ENCODE assay signal across 8 cellular contexts in genomic region chr13:99087130-99087953, GRCh38.
DNase-seq lines count a peak whose midpoint lies in the region; ATAC-seq, FAIRE-seq and TF ChIP-seq lines count a peak whose summit lies in the region.

No MANE protein-coding gene starts in this region.

- WGBS in right cardiac atrium, result under 1% methylated on average over 89 of the region's 89 CpGs

- H3K9me3 ChIP-seq in ascending aorta (no peaks in the 10 kb centered on the region), right cardiac atrium (ENCODE audit: control insufficient read depth, low read length) (no peaks in the 10 kb centered on the region)

- FAIRE-seq in urothelium cell line (lab: Jason Lieb, UNC), result no peak

- ATAC-seq in HG02623 (IDR thresholded peaks at IDR 0.05; ENCODE audit: unreplicated experiment), result peak; percentile 77
- peak; percentile 98 for ATAC-seq in right cardiac atrium

- no peak for TF ChIP-seq CTCF in GM10266 (IDR thresholded peaks at IDR 0.05; ENCODE audit: control insufficient read depth, insufficient read depth, low read depth, missing control alignments)
- TF ChIP-seq CTCF in ascending aorta (IDR thresholded peaks at IDR 0.05), result peak in 2 of 3 experiments; percentile 16 to 21

- H3K27me3 ChIP-seq in ascending aorta (no peaks in the 10 kb centered on the region), right cardiac atrium (ENCODE audit: control insufficient read depth, insufficient read depth) (no peaks in the 10 kb centered on the region)

- DNase-seq in GM10266 (ENCODE audit: extremely low spot score) (peak; percentile 99), NCI-H128 (lab: John Stamatoyannopoulos, UW; ENCODE audit: unreplicated experiment) (peak; percentile 93), T-helper 2 cell (peak; percentile 85 to 94 (median 90)), ascending aorta (ENCODE audit: low spot score in 2 of 2) (peak; percentile 33 to 93), right cardiac atrium (peak; percentile 92 to 97 (median 96)), pulmonary artery endothelial cell (ENCODE audit: low read depth, low spot score) (peak; percentile 43), urothelium cell line (ENCODE audit: low spot score) (peak; percentile 6)

- H3K4me1 ChIP-seq in ascending aorta, result peaks cover 0 to 8% of the 10 kb centered on the region in 2 donors
- H3K4me1 ChIP-seq in right cardiac atrium (ENCODE audit: control insufficient read depth, insufficient read depth, low read length), result peaks cover 4% of the 10 kb centered on the region

- H3K27ac ChIP-seq in ascending aorta (peak overlapping the region; percentile 90 to 92), right cardiac atrium (ENCODE audit: low read length) (peak overlapping the region; percentile 79)

- H3K4me3 ChIP-seq in ascending aorta (peak overlapping the region; percentile 75 to 93), right cardiac atrium (ENCODE audit: low read length) (peak overlapping the region; percentile 99)

- intact Hi-C loops in ascending aorta (cut with DNase I), result loop anchor here (1.0 to 10.0 kb wide), 7 partner anchors 37 to 1110 kb away; partner anchors contain the start of genes CLYBL, STK24 and TM9SF2
- intact Hi-C loops in right cardiac atrium (cut with DNase I), result no loop called here

- no peaks in the 10 kb centered on the region for H3K36me3 ChIP-seq in ascending aorta

Comparison
In these comparisons a context has a peak if more than half of its experiments do, and no peak if none do; other contexts are left out.
1. Peak in every context shown above with its lines: DNase-seq, ATAC-seq, H3K4me3 ChIP-seq and H3K27ac ChIP-seq.
2. DNase-seq: peak in every context shown above with its lines; median percentile 99 in GM10266; 96 in right cardiac atrium; 93 in NCI-H128; 90 in T-helper 2 cell; 63 in ascending aorta; 43 in pulmonary artery endothelial cell; 6 in urothelium cell line.